Comparison of ENCODE assay signal across 1 cellular context in genomic region chr12:25250744-25251730, GRCh38.
TF ChIP-seq lines count a peak whose summit lies in the region.

Gene KRAS, minus strand, starts transcription at chr12:25250929.

TF ChIP-seq in HepG2, 621 proteins besides CTCF, POLR2A, EP300 and RAD21 (continued from another document and continues in another):
- no peak for TF ChIP-seq ZNF296 (CRISPR knock-in tag; conservative IDR thresholded peaks at IDR 0.05)
- TF ChIP-seq PBX3 (CRISPR knock-in tag; IDR thresholded peaks at IDR 0.05; ENCODE audit: borderline replicate concordance): no peak
- no peak for TF ChIP-seq ZBTB20 (CRISPR knock-in tag; IDR thresholded peaks at IDR 0.05; ENCODE audit: borderline replicate concordance, low read depth)
- 0 out of 2 replicates have a peak, but pooled peaks have one; percentile 38 for TF ChIP-seq HDAC2 (CRISPR knock-in tag; IDR thresholded peaks at IDR 0.05)
- peak; percentile 64 for TF ChIP-seq HOXA3 (CRISPR knock-in tag; IDR thresholded peaks at IDR 0.05)
- TF ChIP-seq MXD4 (CRISPR knock-in tag; IDR thresholded peaks at IDR 0.05): peak; percentile 24; the same call in 1 of the 2 replicates
- peak; percentile 96 for TF ChIP-seq POLR2AphosphoS2 (IDR thresholded peaks at IDR 0.05; ENCODE audit: low read depth, low read length)
- no peak for TF ChIP-seq ZMYM2 (CRISPR knock-in tag; IDR thresholded peaks at IDR 0.05)
- no peak for TF ChIP-seq MAFG (CRISPR knock-in tag; IDR thresholded peaks at IDR 0.05)
- TF ChIP-seq PAXIP1 (CRISPR knock-in tag; conservative IDR thresholded peaks at IDR 0.05): peak; percentile 54; the same call in 1 of the 2 replicates
- TF ChIP-seq ZNF720 (CRISPR knock-in tag; IDR thresholded peaks at IDR 0.05): no peak
- no peak for TF ChIP-seq ZNF280D (CRISPR knock-in tag; IDR thresholded peaks at IDR 0.05)
- no peak for TF ChIP-seq CBX1 (IDR thresholded peaks at IDR 0.05; ENCODE audit: low read depth)
- no peak for TF ChIP-seq RNF2 (conservative IDR thresholded peaks at IDR 0.05; ENCODE audit: low read depth)
- TF ChIP-seq ZNF609 (CRISPR knock-in tag; IDR thresholded peaks at IDR 0.05; ENCODE audit: borderline replicate concordance): 0 out of 2 replicates have a peak, but pooled peaks have one; percentile 34
- TF ChIP-seq ZNF687 (CRISPR knock-in tag; IDR thresholded peaks at IDR 0.05): peak; percentile 69
- peak; percentile 39; the same call in 1 of the 2 replicates for TF ChIP-seq ZNF501 (CRISPR knock-in tag; IDR thresholded peaks at IDR 0.05)
- TF ChIP-seq ZNF383 (CRISPR knock-in tag; IDR thresholded peaks at IDR 0.05; ENCODE audit: borderline replicate concordance): no peak
- no peak for TF ChIP-seq ZBTB1 (CRISPR knock-in tag; IDR thresholded peaks at IDR 0.05; ENCODE audit: borderline replicate concordance)
- no peak for TF ChIP-seq ETV5 (CRISPR knock-in tag; IDR thresholded peaks at IDR 0.05; ENCODE audit: borderline replicate concordance)
- TF ChIP-seq ATF3 (CRISPR knock-in tag; IDR thresholded peaks at IDR 0.05): no peak
- TF ChIP-seq ZGPAT (CRISPR knock-in tag; IDR thresholded peaks at IDR 0.05): peak; percentile 39; the same call in 1 of the 2 replicates
- peak; percentile 44; the same call in 1 of the 2 replicates for TF ChIP-seq IRF2 (CRISPR knock-in tag; IDR thresholded peaks at IDR 0.05)
- TF ChIP-seq SP1 (IDR thresholded peaks at IDR 0.05): no peak
- TF ChIP-seq SP1 (CRISPR knock-in tag; IDR thresholded peaks at IDR 0.05): 0 out of 2 replicates have a peak, but pooled peaks have one; percentile 39
- TF ChIP-seq SMARCE1 (IDR thresholded peaks at IDR 0.05; ENCODE audit: borderline replicate concordance): no peak
- TF ChIP-seq TOPORS (CRISPR knock-in tag; IDR thresholded peaks at IDR 0.05): peak; percentile 8; the same call in 1 of the 2 replicates
- no peak for TF ChIP-seq ZZZ3 (CRISPR knock-in tag; IDR thresholded peaks at IDR 0.05; ENCODE audit: borderline replicate concordance)
- peak; percentile 71 for TF ChIP-seq SALL1 (CRISPR knock-in tag; IDR thresholded peaks at IDR 0.05)
- 0 out of 2 replicates have a peak, but pooled peaks have one; percentile 29 for TF ChIP-seq BCL3 (CRISPR knock-in tag; IDR thresholded peaks at IDR 0.05)
- TF ChIP-seq NFIC (IDR thresholded peaks at IDR 0.05; ENCODE audit: low read length): no peak
- no peak for TF ChIP-seq TERF1 (CRISPR knock-in tag; IDR thresholded peaks at IDR 0.05)
- no peak for TF ChIP-seq SMARCC2 (IDR thresholded peaks at IDR 0.05)
